1 cellular context compared by ENCODE assay signal in the genomic region with DNA sequence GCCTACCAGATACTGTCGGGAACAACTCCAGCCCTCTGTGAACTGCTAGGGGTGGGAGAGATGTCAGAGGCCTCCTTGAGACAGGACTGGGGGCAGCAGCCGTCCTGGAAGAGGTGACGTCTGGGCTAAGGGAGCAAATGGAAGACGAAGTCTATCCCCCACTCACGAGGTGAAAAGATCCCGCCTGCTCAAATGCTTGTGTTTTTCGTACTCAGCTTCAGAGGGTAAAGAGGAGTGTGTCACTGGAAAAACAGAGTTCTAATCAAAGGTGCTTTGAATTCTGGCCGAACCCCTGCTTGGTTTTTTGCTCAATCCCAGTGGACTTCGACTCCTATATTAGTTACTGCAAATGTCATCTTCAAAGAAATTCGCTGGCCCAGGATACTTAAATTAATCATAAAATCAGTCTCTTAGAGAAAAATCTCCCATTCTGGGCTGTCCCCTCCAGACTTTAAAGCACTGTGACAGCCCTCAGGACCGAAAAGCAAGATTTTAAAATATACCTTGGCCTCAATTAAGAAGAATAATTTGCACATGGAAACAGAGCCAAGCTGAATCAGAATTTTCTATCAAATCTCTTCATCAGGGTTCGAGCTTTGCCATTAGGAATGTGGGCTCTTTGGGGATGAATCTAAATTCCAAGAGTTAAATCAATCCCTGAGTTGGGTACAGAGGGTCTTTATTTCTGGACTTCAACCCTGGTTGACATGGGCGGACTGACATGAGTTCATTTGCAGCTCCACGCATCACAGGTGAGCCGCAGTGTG.
A peak's percentile ranks its signal among the peaks of the same experiment; 100 is the strongest.
TF ChIP-seq lines count a peak whose summit lies in the region.

No MANE protein-coding gene starts in this region.

TF ChIP-seq in HepG2, 621 proteins besides CTCF, POLR2A, EP300 and RAD21 (continued from another document):
- TF ChIP-seq, protein P1, sequence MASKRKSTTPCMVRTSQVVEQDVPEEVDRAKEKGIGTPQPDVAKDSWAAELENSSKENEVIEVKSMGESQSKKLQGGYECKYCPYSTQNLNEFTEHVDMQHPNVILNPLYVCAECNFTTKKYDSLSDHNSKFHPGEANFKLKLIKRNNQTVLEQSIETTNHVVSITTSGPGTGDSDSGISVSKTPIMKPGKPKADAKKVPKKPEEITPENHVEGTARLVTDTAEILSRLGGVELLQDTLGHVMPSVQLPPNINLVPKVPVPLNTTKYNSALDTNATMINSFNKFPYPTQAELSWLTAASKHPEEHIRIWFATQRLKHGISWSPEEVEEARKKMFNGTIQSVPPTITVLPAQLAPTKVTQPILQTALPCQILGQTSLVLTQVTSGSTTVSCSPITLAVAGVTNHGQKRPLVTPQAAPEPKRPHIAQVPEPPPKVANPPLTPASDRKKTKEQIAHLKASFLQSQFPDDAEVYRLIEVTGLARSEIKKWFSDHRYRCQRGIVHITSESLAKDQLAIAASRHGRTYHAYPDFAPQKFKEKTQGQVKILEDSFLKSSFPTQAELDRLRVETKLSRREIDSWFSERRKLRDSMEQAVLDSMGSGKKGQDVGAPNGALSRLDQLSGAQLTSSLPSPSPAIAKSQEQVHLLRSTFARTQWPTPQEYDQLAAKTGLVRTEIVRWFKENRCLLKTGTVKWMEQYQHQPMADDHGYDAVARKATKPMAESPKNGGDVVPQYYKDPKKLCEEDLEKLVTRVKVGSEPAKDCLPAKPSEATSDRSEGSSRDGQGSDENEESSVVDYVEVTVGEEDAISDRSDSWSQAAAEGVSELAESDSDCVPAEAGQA (IDR thresholded peaks at IDR 0.05; ENCODE audit: low read depth), result no peak
- TF ChIP-seq, protein P1 (CRISPR knock-in tag; IDR thresholded peaks at IDR 0.05; ENCODE audit: borderline replicate concordance), result 0 out of 2 replicates have a peak, but pooled peaks have one; percentile 37
- TF ChIP-seq ZBTB1 (CRISPR knock-in tag; IDR thresholded peaks at IDR 0.05; ENCODE audit: borderline replicate concordance), result no peak
- TF ChIP-seq, protein P2, sequence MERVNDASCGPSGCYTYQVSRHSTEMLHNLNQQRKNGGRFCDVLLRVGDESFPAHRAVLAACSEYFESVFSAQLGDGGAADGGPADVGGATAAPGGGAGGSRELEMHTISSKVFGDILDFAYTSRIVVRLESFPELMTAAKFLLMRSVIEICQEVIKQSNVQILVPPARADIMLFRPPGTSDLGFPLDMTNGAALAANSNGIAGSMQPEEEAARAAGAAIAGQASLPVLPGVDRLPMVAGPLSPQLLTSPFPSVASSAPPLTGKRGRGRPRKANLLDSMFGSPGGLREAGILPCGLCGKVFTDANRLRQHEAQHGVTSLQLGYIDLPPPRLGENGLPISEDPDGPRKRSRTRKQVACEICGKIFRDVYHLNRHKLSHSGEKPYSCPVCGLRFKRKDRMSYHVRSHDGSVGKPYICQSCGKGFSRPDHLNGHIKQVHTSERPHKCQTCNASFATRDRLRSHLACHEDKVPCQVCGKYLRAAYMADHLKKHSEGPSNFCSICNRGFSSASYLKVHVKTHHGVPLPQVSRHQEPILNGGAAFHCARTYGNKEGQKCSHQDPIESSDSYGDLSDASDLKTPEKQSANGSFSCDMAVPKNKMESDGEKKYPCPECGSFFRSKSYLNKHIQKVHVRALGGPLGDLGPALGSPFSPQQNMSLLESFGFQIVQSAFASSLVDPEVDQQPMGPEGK (CRISPR knock-in tag; IDR thresholded peaks at IDR 0.05), result 0 out of 2 replicates have a peak, but pooled peaks have one; percentile 39
- 0 out of 2 replicates have a peak, but pooled peaks have one; percentile 47 for TF ChIP-seq SSRP1 (CRISPR knock-in tag; IDR thresholded peaks at IDR 0.05)
- TF ChIP-seq FOSL2 (CRISPR knock-in tag; IDR thresholded peaks at IDR 0.05), result peak; percentile 58
- peak; percentile 68; the same call in 1 of the 2 replicates for TF ChIP-seq HDAC2 (CRISPR knock-in tag; IDR thresholded peaks at IDR 0.05)
- TF ChIP-seq, protein P3, sequence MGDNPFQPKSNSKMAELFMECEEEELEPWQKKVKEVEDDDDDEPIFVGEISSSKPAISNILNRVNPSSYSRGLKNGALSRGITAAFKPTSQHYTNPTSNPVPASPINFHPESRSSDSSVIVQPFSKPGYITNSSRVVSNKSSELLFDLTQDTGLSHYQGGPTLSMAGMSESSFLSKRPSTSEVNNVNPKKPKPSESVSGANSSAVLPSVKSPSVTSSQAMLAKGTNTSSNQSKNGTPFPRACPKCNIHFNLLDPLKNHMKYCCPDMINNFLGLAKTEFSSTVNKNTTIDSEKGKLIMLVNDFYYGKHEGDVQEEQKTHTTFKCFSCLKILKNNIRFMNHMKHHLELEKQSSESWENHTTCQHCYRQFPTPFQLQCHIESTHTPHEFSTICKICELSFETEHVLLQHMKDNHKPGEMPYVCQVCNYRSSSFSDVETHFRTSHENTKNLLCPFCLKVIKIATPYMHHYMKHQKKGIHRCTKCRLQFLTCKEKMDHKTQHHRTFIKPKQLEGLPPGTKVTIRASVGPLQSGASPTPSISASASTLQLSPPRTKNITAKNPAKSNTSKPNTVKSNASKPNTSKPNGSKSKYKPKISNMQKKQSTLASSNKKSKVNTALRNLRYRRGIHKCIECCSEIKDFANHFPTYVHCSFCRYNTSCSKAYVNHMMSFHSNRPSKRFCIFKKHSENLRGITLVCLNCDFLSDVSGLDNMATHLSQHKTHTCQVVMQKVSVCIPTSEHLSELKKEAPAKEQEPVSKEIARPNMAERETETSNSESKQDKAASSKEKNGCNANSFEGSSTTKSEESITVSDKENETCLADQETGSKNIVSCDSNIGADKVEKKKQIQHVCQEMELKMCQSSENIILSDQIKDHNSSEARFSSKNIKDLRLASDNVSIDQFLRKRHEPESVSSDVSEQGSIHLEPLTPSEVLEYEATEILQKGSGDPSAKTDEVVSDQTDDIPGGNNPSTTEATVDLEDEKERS (CRISPR knock-in tag; IDR thresholded peaks at IDR 0.05), result 0 out of 2 replicates have a peak, but pooled peaks have one; percentile 23
- TF ChIP-seq RARA (CRISPR knock-in tag; IDR thresholded peaks at IDR 0.05), result peak; percentile 58
- no peak for TF ChIP-seq SYNCRIP (IDR thresholded peaks at IDR 0.05; ENCODE audit: insufficient read depth, low read depth, low read length)
- TF ChIP-seq, protein P4, sequence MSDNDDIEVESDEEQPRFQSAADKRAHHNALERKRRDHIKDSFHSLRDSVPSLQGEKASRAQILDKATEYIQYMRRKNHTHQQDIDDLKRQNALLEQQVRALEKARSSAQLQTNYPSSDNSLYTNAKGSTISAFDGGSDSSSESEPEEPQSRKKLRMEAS (IDR thresholded peaks at IDR 0.05), result peak; percentile 87
- TF ChIP-seq CBX2 (IDR thresholded peaks at IDR 0.05; ENCODE audit: low read depth, low read length), result no peak
- TF ChIP-seq CBX2 (CRISPR knock-in tag; IDR thresholded peaks at IDR 0.05; ENCODE audit: low read depth), result no peak
- no peak for TF ChIP-seq SOX6 (IDR thresholded peaks at IDR 0.05)
- peak; percentile 42; the same call in 1 of the 2 replicates for TF ChIP-seq SOX6 (CRISPR knock-in tag; IDR thresholded peaks at IDR 0.05)
- peak; percentile 39; the same call in 1 of the 2 replicates for TF ChIP-seq ZNF354B (CRISPR knock-in tag; IDR thresholded peaks at IDR 0.05)
- peak; percentile 86 for TF ChIP-seq GATAD2A (CRISPR knock-in tag; IDR thresholded peaks at IDR 0.05)
- peak; percentile 57 for TF ChIP-seq ZFY (CRISPR knock-in tag; IDR thresholded peaks at IDR 0.05)
- TF ChIP-seq, protein P5, sequence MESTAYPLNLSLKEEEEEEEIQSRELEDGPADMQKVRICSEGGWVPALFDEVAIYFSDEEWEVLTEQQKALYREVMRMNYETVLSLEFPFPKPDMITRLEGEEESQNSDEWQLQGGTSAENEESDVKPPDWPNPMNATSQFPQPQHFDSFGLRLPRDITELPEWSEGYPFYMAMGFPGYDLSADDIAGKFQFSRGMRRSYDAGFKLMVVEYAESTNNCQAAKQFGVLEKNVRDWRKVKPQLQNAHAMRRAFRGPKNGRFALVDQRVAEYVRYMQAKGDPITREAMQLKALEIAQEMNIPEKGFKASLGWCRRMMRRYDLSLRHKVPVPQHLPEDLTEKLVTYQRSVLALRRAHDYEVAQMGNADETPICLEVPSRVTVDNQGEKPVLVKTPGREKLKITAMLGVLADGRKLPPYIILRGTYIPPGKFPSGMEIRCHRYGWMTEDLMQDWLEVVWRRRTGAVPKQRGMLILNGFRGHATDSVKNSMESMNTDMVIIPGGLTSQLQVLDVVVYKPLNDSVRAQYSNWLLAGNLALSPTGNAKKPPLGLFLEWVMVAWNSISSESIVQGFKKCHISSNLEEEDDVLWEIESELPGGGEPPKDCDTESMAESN (CRISPR knock-in tag; conservative IDR thresholded peaks at IDR 0.05), result peak; percentile 28; the same call in 1 of the 2 replicates
- TF ChIP-seq, protein P6, sequence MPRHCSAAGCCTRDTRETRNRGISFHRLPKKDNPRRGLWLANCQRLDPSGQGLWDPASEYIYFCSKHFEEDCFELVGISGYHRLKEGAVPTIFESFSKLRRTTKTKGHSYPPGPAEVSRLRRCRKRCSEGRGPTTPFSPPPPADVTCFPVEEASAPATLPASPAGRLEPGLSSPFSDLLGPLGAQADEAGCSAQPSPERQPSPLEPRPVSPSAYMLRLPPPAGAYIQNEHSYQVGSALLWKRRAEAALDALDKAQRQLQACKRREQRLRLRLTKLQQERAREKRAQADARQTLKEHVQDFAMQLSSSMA (CRISPR knock-in tag; IDR thresholded peaks at IDR 0.05), result no peak
- TF ChIP-seq, protein P7, sequence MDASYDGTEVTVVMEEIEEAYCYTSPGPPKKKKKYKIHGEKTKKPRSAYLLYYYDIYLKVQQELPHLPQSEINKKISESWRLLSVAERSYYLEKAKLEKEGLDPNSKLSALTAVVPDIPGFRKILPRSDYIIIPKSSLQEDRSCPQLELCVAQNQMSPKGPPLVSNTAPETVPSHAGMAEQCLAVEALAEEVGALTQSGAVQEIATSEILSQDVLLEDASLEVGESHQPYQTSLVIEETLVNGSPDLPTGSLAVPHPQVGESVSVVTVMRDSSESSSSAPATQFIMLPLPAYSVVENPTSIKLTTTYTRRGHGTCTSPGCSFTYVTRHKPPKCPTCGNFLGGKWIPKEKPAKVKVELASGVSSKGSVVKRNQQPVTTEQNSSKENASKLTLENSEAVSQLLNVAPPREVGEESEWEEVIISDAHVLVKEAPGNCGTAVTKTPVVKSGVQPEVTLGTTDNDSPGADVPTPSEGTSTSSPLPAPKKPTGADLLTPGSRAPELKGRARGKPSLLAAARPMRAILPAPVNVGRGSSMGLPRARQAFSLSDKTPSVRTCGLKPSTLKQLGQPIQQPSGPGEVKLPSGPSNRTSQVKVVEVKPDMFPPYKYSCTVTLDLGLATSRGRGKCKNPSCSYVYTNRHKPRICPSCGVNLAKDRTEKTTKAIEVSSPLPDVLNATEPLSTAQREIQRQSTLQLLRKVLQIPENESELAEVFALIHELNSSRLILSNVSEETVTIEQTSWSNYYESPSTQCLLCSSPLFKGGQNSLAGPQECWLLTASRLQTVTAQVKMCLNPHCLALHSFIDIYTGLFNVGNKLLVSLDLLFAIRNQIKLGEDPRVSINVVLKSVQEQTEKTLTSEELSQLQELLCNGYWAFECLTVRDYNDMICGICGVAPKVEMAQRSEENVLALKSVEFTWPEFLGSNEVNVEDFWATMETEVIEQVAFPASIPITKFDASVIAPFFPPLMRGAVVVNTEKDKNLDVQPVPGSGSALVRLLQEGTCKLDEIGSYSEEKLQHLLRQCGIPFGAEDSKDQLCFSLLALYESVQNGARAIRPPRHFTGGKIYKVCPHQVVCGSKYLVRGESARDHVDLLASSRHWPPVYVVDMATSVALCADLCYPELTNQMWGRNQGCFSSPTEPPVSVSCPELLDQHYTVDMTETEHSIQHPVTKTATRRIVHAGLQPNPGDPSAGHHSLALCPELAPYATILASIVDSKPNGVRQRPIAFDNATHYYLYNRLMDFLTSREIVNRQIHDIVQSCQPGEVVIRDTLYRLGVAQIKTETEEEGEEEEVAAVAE (CRISPR knock-in tag; IDR thresholded peaks at IDR 0.05; ENCODE audit: borderline replicate concordance), result no peak
